ENCODE assay signal across 8 cellular contexts in genomic region chrX:110317820-110318663, GRCh38. TPM values are rescaled to one million over a fixed set of nuclear protein-coding genes. Genes with fewer than 3 reads are reported as not detected.
DNase-seq lines count a peak whose midpoint lies in the region; ATAC-seq and TF ChIP-seq lines count a peak whose summit lies in the region.

AMMECR1 (minus strand) TSS chrX:110318085; CDS start chrX:110318071, 14 bp downstream.

- no peaks in the 10 kb centered on the region for H3K36me3 Mint-ChIP-seq in mesothelial cell of epicardium

- H3K27ac Mint-ChIP-seq in mesothelial cell of epicardium: peak within 1 kb of the TSS; percentile 97

- no peaks in the 10 kb centered on the region for H3K36me3 ChIP-seq in endocrine pancreas (ENCODE audit: control insufficient read depth, insufficient read depth, low read length)

- peak within 1 kb of the TSS; percentile 83 for H3K4me3 ChIP-seq in endocrine pancreas (ENCODE audit: control insufficient read depth, insufficient read depth, low read length)

- peak; percentile 65 for ATAC-seq in GM21360 (IDR thresholded peaks at IDR 0.05; ENCODE audit: unreplicated experiment)

- peak within 1 kb of the TSS; percentile 77 for H3K9ac ChIP-seq in endocrine pancreas (ENCODE audit: control insufficient read depth, insufficient read depth, low read length)

- H3K4me3 Mint-ChIP-seq in mesothelial cell of epicardium: peak within 1 kb of the TSS; percentile 88

- no peaks in the 10 kb centered on the region for H3K27me3 Mint-ChIP-seq in mesothelial cell of epicardium (ENCODE audit: low read depth)

- H3K9me3 Mint-ChIP-seq in mesothelial cell of epicardium: no peaks in the 10 kb centered on the region

- peaks cover 9% of the 10 kb centered on the region for H3K4me1 ChIP-seq in endocrine pancreas (ENCODE audit: control insufficient read depth, insufficient read depth, low read length)

- H3K27me3 ChIP-seq in endocrine pancreas (ENCODE audit: control insufficient read depth, insufficient read depth, low read length): no peaks in the 10 kb centered on the region

- peak; percentile 92 for DNase-seq in COLO668 (lab: John Stamatoyannopoulos, UW; ENCODE audit: unreplicated experiment)
- DNase-seq in HT1080 (ENCODE audit: low read depth): peak; percentile 62
- DNase-seq in NK-92 treated with Interleukin-12 subunit alpha and Interleukin-12 subunit beta, amount 100 ng/mL, for 24 hours (lab: John Stamatoyannopoulos, UW): peak; percentile 66
- DNase-seq in activated CD8-positive, alpha-beta memory T cell treated with anti-CD3 and anti-CD28 coated beads for 48 hours (ENCODE audit: low read depth in 2 of 3, low spot score in 2 of 3): peak; percentile 29 to 53 (median 52)
- peak; percentile 71 to 88 for DNase-seq in mesothelial cell of epicardium (ENCODE audit: low spot score in 2 of 2, unreplicated experiment in 2 of 2)
- peak; percentile 38 for DNase-seq in stimulated activated CD8-positive, alpha-beta memory T cell treated with anti-CD3 and anti-CD28 coated beads, Interleukin-15, amount 100 ng/mL, for 24 hours (ENCODE audit: low read depth)

- H3K4me1 Mint-ChIP-seq in mesothelial cell of epicardium: peaks cover 31% of the 10 kb centered on the region

- no peaks in the 10 kb centered on the region for H3K9me3 ChIP-seq in endocrine pancreas (ENCODE audit: control insufficient read depth, low read length)

- no peak for TF ChIP-seq CTCF in mesothelial cell of epicardium (IDR thresholded peaks at IDR 0.05; ENCODE audit: unreplicated experiment)

RNA-seq across cellular contexts. Expression of gene AMMECR1, which starts in this region (rescaled TPM):
- total RNA-seq in HT1080 (2014; rRNA removed; shearing (Covaris generic)): 12.0 and 12.4 TPM in 2 replicates
- 10.2 and 13.3 TPM in 2 replicates for polyA plus RNA-seq in HT1080 (2015; cell fraction: cytosol; rRNA removed)
- polyA plus RNA-seq in HT1080 (2015; cell fraction: nucleus; rRNA removed): 11.4 and 11.5 TPM in 2 replicates
- 15.6 to 17.8 TPM (median 16.6 TPM) in 3 replicates for total RNA-seq in mesothelial cell of epicardium

Comparison
In these comparisons a context has a peak if more than half of its experiments do, and no peak if none do; other contexts are left out.
1. Peak in every context shown above with its lines: DNase-seq, ATAC-seq and H3K4me3 ChIP-seq.
2. DNase-seq: peak in every context shown above with its lines; median percentile 92 in COLO668; 80 in mesothelial cell of epicardium; 66 in NK-92 treated with Interleukin-12 subunit alpha and Interleukin-12 subunit beta, amount 100 ng/mL, for 24 hours; 62 in HT1080; 52 in activated CD8-positive, alpha-beta memory T cell treated with anti-CD3 and anti-CD28 coated beads for 48 hours; 38 in stimulated activated CD8-positive, alpha-beta memory T cell treated with anti-CD3 and anti-CD28 coated beads, Interleukin-15, amount 100 ng/mL, for 24 hours.